Comparison of ENCODE assay signal across 10 cellular contexts in the genomic region with DNA sequence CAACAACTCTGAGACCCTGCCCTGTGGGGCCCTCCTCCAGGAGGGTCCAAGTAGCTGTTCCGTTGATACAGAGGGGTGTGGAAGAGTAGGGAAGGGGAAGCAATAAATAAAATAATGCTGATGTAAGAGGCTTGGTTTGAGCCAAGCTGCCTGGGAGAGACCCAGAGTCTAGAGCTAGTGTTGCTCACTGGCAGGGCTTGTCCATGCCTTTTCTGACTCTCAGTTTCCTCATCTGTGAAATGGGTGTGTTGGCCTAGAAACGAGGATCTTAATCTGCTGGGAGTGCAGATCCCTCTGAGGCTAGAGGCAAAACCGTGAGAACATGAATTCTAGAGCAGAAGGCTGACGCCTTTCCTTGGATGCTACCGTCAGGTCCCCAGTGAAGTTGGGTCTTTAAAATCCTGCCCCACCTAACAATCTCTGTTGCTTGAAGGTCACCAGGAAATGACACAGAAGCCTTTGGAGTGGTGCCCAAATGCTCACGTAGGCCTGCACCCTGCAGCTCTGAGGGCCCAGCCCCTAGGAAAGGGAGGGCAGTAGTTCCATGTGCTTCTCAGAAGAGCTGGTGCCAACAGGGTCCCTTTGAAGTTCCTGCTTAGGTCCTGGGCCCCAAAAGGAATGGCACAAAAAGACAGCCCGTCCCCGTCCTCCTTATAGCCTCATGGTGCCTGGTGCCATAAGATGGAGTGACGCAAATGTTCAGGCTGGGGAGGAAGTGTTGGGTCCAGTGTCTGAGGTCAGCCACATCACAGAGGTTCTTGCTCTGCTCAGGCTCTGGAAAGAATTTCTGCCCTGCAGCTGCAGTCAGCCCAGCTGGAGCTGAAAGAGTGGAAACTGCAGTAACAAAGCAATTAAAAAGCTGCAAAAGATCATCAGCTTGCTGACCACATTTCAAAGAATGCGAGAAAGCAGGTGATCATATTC.
DNase-seq lines count a peak whose midpoint lies in the region; ATAC-seq, FAIRE-seq and TF ChIP-seq lines count a peak whose summit lies in the region.
"Had no signal": no experiment of that assay in that cellular context is flagged by ENCODE, and none has a peak within 500 bp of the region (broad histone marks: within the 10 kb centered on the region; RNA-seq: fewer than 3 reads in every experiment).

No MANE protein-coding gene starts in this region.

- peak overlapping the region; percentile 59; the same call in 1 of the 2 replicates for H2AFZ ChIP-seq in SK-N-SH (ENCODE audit: low read depth)

- H3K4me3 ChIP-seq in SK-N-SH (ENCODE audit: low read depth in 2 of 2, low read length in 1 of 2) (no peak overlapping the region), kidney (ENCODE audit: low read length in 2 of 2) (no peak overlapping the region), thoracic aorta (no peak overlapping the region), Caco-2 (ENCODE audit: low read depth, low read length) (no peak overlapping the region)

- no peak for TF ChIP-seq EP300 in SK-N-SH (IDR thresholded peaks at IDR 0.05; ENCODE audit: borderline replicate concordance in 1 of 2, low read depth in 1 of 2, low read length in 1 of 2)

- peaks cover 4% of the 10 kb centered on the region for H3K27me3 Mint-ChIP-seq in activated naive CD8-positive, alpha-beta T cell treated with anti-CD3 and anti-CD28 coated beads, Interleukin-2, amount 50 U/mL, for 24 hours
- no peaks in the 10 kb centered on the region for H3K27me3 Mint-ChIP-seq in Caco-2 (ENCODE audit: insufficient read depth, unreplicated experiment)

- no peaks in the 10 kb centered on the region for H3K36me3 ChIP-seq in SK-N-SH (replicated peaks in 1 of 2; ENCODE audit: control insufficient read depth in 1 of 2, insufficient read depth in 2 of 2, low read length in 1 of 2)
- no peaks in the 10 kb centered on the region for H3K36me3 ChIP-seq in kidney (ENCODE audit: control insufficient read depth in 1 of 2, insufficient read depth in 2 of 2, low read length in 2 of 2)
- no peaks in the 10 kb centered on the region for H3K36me3 ChIP-seq in thoracic aorta
- no peaks in the 10 kb centered on the region for H3K36me3 ChIP-seq in Caco-2 (ENCODE audit: control insufficient read depth, insufficient read depth, low read length)

- FAIRE-seq in kidney (lab: Jason Lieb, UNC): no peak

- H3K9me3 ChIP-seq in SK-N-SH (no peaks in the 10 kb centered on the region), kidney (ENCODE audit: control insufficient read depth in 1 of 2, low read length in 2 of 2) (no peaks in the 10 kb centered on the region), thoracic aorta (no peaks in the 10 kb centered on the region), Caco-2 (no peaks in the 10 kb centered on the region)

- no peak for TF ChIP-seq RAD21 in SK-N-SH (IDR thresholded peaks at IDR 0.05; ENCODE audit: low read length)

- TF ChIP-seq CTCF in SK-N-SH (IDR thresholded peaks at IDR 0.05) (no peak), kidney (IDR thresholded peaks at IDR 0.05; ENCODE audit: borderline replicate concordance, extremely low read depth, insufficient read depth) (no peak), thoracic aorta (IDR thresholded peaks at IDR 0.05) (no peak), Caco-2 (IDR thresholded peaks at IDR 0.05; ENCODE audit: insufficient read depth in 1 of 2, low read depth in 1 of 2, low read length in 1 of 2, severe bottlenecking in 1 of 2, unreplicated experiment in 1 of 2) (no peak)

- no peaks in the 10 kb centered on the region for H3K9me2 ChIP-seq in SK-N-SH

- H3K79me2 ChIP-seq in SK-N-SH (ENCODE audit: insufficient read depth): no peaks in the 10 kb centered on the region

- H3K36me3 Mint-ChIP-seq in activated naive CD8-positive, alpha-beta T cell treated with anti-CD3 and anti-CD28 coated beads, Interleukin-2, amount 50 U/mL, for 24 hours (ENCODE audit: low read depth): no peaks in the 10 kb centered on the region
- H3K36me3 Mint-ChIP-seq in Caco-2 (ENCODE audit: insufficient read depth, unreplicated experiment): no peaks in the 10 kb centered on the region

- DNase-seq in SK-N-SH (no peak), kidney (no peak), thoracic aorta (ENCODE audit: low spot score) (no peak), Caco-2 (no peak), caudate nucleus (lab: John Stamatoyannopoulos, UW) (no peak)
- DNase-seq in activated naive CD8-positive, alpha-beta T cell treated with anti-CD3 and anti-CD28 coated beads, Interleukin-2, amount 50 U/mL, for 24 hours: no peak
- DNase-seq: NK-92 treated with Interleukin-12 subunit alpha and Interleukin-12 subunit beta, amount 100 ng/mL, for 24 hours; stimulated activated CD4-positive, alpha-beta T cell treated with anti-CD3 and anti-CD28 coated beads, Interleukin-12 subunit alpha, Interleukin-12 subunit beta, amount 100 ng/mL, for 4 hours had no signal

- H3K9ac ChIP-seq in SK-N-SH: peak overlapping the region; percentile 58; the same call in 1 of the 2 replicates
- peak overlapping the region in 1 of 2 donors; percentile 23 for H3K9ac ChIP-seq in kidney (ENCODE audit: low read length in 2 of 2)

- H3K4me2 ChIP-seq in SK-N-SH: peak overlapping the region; percentile 10; the same call in 1 of the 2 replicates

- no peak overlapping the region for H3K27ac Mint-ChIP-seq in activated naive CD8-positive, alpha-beta T cell treated with anti-CD3 and anti-CD28 coated beads, Interleukin-2, amount 50 U/mL, for 24 hours
- no peak overlapping the region for H3K27ac Mint-ChIP-seq in Caco-2 (ENCODE audit: unreplicated experiment)

- no peak overlapping the region for H3K4me3 Mint-ChIP-seq in activated naive CD8-positive, alpha-beta T cell treated with anti-CD3 and anti-CD28 coated beads, Interleukin-2, amount 50 U/mL, for 24 hours
- no peak overlapping the region for H3K4me3 Mint-ChIP-seq in Caco-2 (ENCODE audit: unreplicated experiment)

- H3K4me1 ChIP-seq in SK-N-SH (ENCODE audit: control insufficient read depth in 1 of 2, insufficient read depth in 2 of 2, low read depth in 1 of 2, low read length in 1 of 2) (peaks cover 4 to 21% of the 10 kb centered on the region in 2 experiments; a peak in 2 of 4 replicates), kidney (ENCODE audit: control insufficient read depth in 1 of 2, insufficient read depth in 1 of 2, low read depth in 1 of 2, low read length in 2 of 2) (peaks cover 7 to 9% of the 10 kb centered on the region in 2 donors), thoracic aorta (ENCODE audit: control insufficient read depth in 1 of 2, low read depth in 2 of 2) (peaks cover 4 to 18% of the 10 kb centered on the region in 2 donors), Caco-2 (no peaks in the 10 kb centered on the region)

- CTCF ChIA-PET in SK-N-SH (lab: Yijun Ruan, JAX): no interaction called here
- CTCF ChIA-PET in Caco-2 (lab: Charles Lee): no interaction called here

- H3K27ac ChIP-seq in SK-N-SH (ENCODE audit: low read depth in 2 of 2, low read length in 1 of 2): peak overlapping the region; percentile 34 to 69; a peak in 3 of 4 replicates
- peak overlapping the region; percentile 60 to 78 for H3K27ac ChIP-seq in kidney (ENCODE audit: low read depth in 2 of 2, low read length in 2 of 2)
- peak overlapping the region; percentile 42 to 60 for H3K27ac ChIP-seq in thoracic aorta
- H3K27ac ChIP-seq in caudate nucleus (ENCODE audit: low read depth, low read length): no peak overlapping the region

- 57% methylated on average over 4 of the region's 10 CpGs for WGBS in SK-N-SH (ENCODE audit: low lambda C conversion rate)

- ATAC-seq in SK-N-SH treated with all-trans-retinoic acid at 6 μM for 48 hours: no peak
- peak; percentile 48 for ATAC-seq in activated naive CD8-positive, alpha-beta T cell treated with anti-CD3 and anti-CD28 coated beads, Interleukin-2, amount 50 U/mL, for 24 hours
- no peak for ATAC-seq in thoracic aorta (ENCODE audit: insufficient number of reproducible peaks, low FRiP score, low read depth)
- no peak for ATAC-seq in GM21723 (IDR thresholded peaks at IDR 0.05; ENCODE audit: unreplicated experiment)

- H3K27me3 ChIP-seq in SK-N-SH (ENCODE audit: insufficient read depth) (no peaks in the 10 kb centered on the region), thoracic aorta (replicated peaks; ENCODE audit: insufficient read depth) (no peaks in the 10 kb centered on the region), Caco-2 (replicated peaks; ENCODE audit: control insufficient read depth, insufficient read depth, low read length) (no peaks in the 10 kb centered on the region)

- intact Hi-C loops in kidney (cut with DNase I) (no loop called here), Caco-2 (cut with micrococcal nuclease; ENCODE audit: unreplicated experiment) (no loop called here)

- no peaks in the 10 kb centered on the region for H4K20me1 ChIP-seq in SK-N-SH (ENCODE audit: insufficient read depth)

- BruUV-seq in Caco-2 (replicated peaks; lab: Mats Ljungman, UMichigan): no TSS peak

- H3F3A ChIP-seq in SK-N-SH (replicated peaks; ENCODE audit: insufficient read depth): no peaks in the 10 kb centered on the region

- H3K4me1 Mint-ChIP-seq in activated naive CD8-positive, alpha-beta T cell treated with anti-CD3 and anti-CD28 coated beads, Interleukin-2, amount 50 U/mL, for 24 hours: peaks cover 6% of the 10 kb centered on the region
- H3K4me1 Mint-ChIP-seq in Caco-2 (ENCODE audit: low read depth, unreplicated experiment): no peaks in the 10 kb centered on the region

- no peaks in the 10 kb centered on the region for H3K9me3 Mint-ChIP-seq in activated naive CD8-positive, alpha-beta T cell treated with anti-CD3 and anti-CD28 coated beads, Interleukin-2, amount 50 U/mL, for 24 hours
- no peaks in the 10 kb centered on the region for H3K9me3 Mint-ChIP-seq in Caco-2 (ENCODE audit: unreplicated experiment)

- POLR2A ChIA-PET in SK-N-SH (lab: Yijun Ruan, JAX) (interaction anchor here (0.6 kb wide), 1 partner anchor 1483 kb away, joined by 3 read pairs; a partner anchor contains a TSS), Caco-2 (lab: Charles Lee) (no interaction called here)

TF ChIP-seq in SK-N-SH, 30 proteins besides CTCF, POLR2A, EP300 and RAD21:
- no peak for TF ChIP-seq RCOR1 (IDR thresholded peaks at IDR 0.05; ENCODE audit: low read length)
- TF ChIP-seq NFIC (IDR thresholded peaks at IDR 0.05; ENCODE audit: borderline replicate concordance): peak; percentile 46; the same call in 1 of the 2 replicates

TF ChIP-seq in SK-N-SH treated with all-trans-retinoic acid at 6 μM for 48 hours, 23 proteins besides CTCF, POLR2A, EP300 and RAD21 (continues in another document):
- no peak for TF ChIP-seq ZC3H10 (CRISPR knock-in tag; IDR thresholded peaks at IDR 0.05)
- no peak for TF ChIP-seq BACH2 (CRISPR knock-in tag; IDR thresholded peaks at IDR 0.05; ENCODE audit: borderline replicate concordance)
- TF ChIP-seq ZFP30 (CRISPR knock-in tag; IDR thresholded peaks at IDR 0.05): no peak
